In genomic region chr2:46010925-46011490, GRCh38 we compare ENCODE assay signal across 9 cellular contexts.
DNase-seq lines count a peak whose midpoint lies in the region; ATAC-seq and TF ChIP-seq lines count a peak whose summit lies in the region.
"Had no signal": no experiment of that assay in that cellular context is flagged by ENCODE, and none has a peak within 500 bp of the region (broad histone marks: within the 10 kb centered on the region; RNA-seq: fewer than 3 reads in every experiment).

No MANE protein-coding gene starts in this region.

- ATAC-seq in Panc1 (peak; percentile 85), mucosa of descending colon (peak; percentile 51), HG03095 (IDR thresholded peaks at IDR 0.05; ENCODE audit: unreplicated experiment) (no peak), HG03135 (IDR thresholded peaks at IDR 0.05; ENCODE audit: unreplicated experiment) (no peak)

- H3K27ac Mint-ChIP-seq in endodermal cell = no peak overlapping the region
- H3K27ac Mint-ChIP-seq: memory B cell had no signal

- peak; percentile 64 for DNase-seq in COLO829 (ENCODE audit: low spot score)
- DNase-seq in Panc1 (ENCODE audit: low read depth, low spot score) = no peak
- no peak for DNase-seq in endodermal cell
- DNase-seq in mucosa of descending colon = no peak
- no peak for DNase-seq in posterior vena cava (ENCODE audit: low spot score)

- 55 to 100% methylated on average over 1 to 3 of the region's 3 CpGs for WGBS in endodermal cell (ENCODE audit: insufficient coverage in 1 of 2, insufficient read length in 1 of 2), 2 experiments

- H3K4me1 Mint-ChIP-seq in endodermal cell = peaks cover 49% of the 10 kb centered on the region
- H3K4me1 Mint-ChIP-seq: memory B cell had no signal

- no peak overlapping the region for H3K9ac ChIP-seq in endodermal cell (ENCODE audit: extremely low read depth, low read length, poor library complexity, severe bottlenecking)

- CTCF ChIA-PET in HEK293 (lab: Yijun Ruan, JAX) (interaction anchor here (0.6 to 2.3 kb wide), 23 partner anchors 9 to 634 kb away, joined by 3 to 16 read pairs (median 3); no protein-coding TSS in a partner anchor), Panc1 (lab: Charles Lee) (no interaction called here)

- H3K4me1 ChIP-seq in HEK293 (ENCODE audit: control insufficient read depth, insufficient read depth, low read length) (no peaks in the 10 kb centered on the region), Panc1 (ENCODE audit: control insufficient read depth, insufficient read depth, low read length) (no peaks in the 10 kb centered on the region), endodermal cell (ENCODE audit: control insufficient read depth, insufficient read depth, low read length) (peaks cover 18% of the 10 kb centered on the region), mucosa of descending colon (ENCODE audit: low read depth) (no peaks in the 10 kb centered on the region)

- in situ Hi-C loops in Panc1 (cut with HindIII; ENCODE audit: low pct_unique_long_range_greater_than_20kb, low sequenced_read_pairs) = no loop called here

- 0 out of 2 replicates have a peak, but pooled peaks have one; percentile 25 for TF ChIP-seq CTCF in HEK293 (tag by site-specific recombination; IDR thresholded peaks at IDR 0.05)
- TF ChIP-seq CTCF in Panc1 (IDR thresholded peaks at IDR 0.05) = peak; percentile 71; the same call in 1 of the 2 replicates
- TF ChIP-seq CTCF in endodermal cell (conservative IDR thresholded peaks at IDR 0.05) = peak; percentile 84
- no peak for TF ChIP-seq CTCF in mucosa of descending colon (IDR thresholded peaks at IDR 0.05)

- H3K4me3 ChIP-seq in HEK293 (ENCODE audit: low read depth, low read length) = no peak overlapping the region
- no peak overlapping the region for H3K4me3 ChIP-seq in Panc1 (ENCODE audit: low read depth in 2 of 2, low read length in 2 of 2)
- no peak overlapping the region for H3K4me3 ChIP-seq in endodermal cell (ENCODE audit: low read length)
- no peak overlapping the region for H3K4me3 ChIP-seq in mucosa of descending colon

- H3K36me3 ChIP-seq in HEK293 (ENCODE audit: control insufficient read depth in 2 of 2, insufficient read depth in 1 of 2, low read length in 2 of 2) = peaks cover 4 to 9% of the 10 kb centered on the region in 2 experiments; a peak in 2 of 3 replicates
- no peaks in the 10 kb centered on the region for H3K36me3 ChIP-seq in Panc1 (ENCODE audit: control insufficient read depth, insufficient read depth, low read length)
- no peaks in the 10 kb centered on the region for H3K36me3 ChIP-seq in endodermal cell (ENCODE audit: control insufficient read depth, insufficient read depth, low read length)
- H3K36me3 ChIP-seq in mucosa of descending colon (ENCODE audit: low read depth) = no peaks in the 10 kb centered on the region

- no peaks in the 10 kb centered on the region for H3K36me3 Mint-ChIP-seq in endodermal cell (ENCODE audit: low read depth)

- H3K27me3 ChIP-seq in Panc1 (ENCODE audit: control insufficient read depth, insufficient read depth, low read length) (no peaks in the 10 kb centered on the region), endodermal cell (ENCODE audit: control insufficient read depth, insufficient read depth, low read length, poor library complexity, severe bottlenecking) (no peaks in the 10 kb centered on the region)

- BruUV-seq in Panc1 (replicated peaks; lab: Mats Ljungman, UMichigan) = no TSS peak

- no peak overlapping the region for H3K4me3 Mint-ChIP-seq in endodermal cell
- H3K4me3 Mint-ChIP-seq: memory B cell had no signal

- no peaks in the 10 kb centered on the region for H3K9me3 ChIP-seq in HEK293 (ENCODE audit: control insufficient read depth, insufficient read depth, low read depth, low read length)
- no peaks in the 10 kb centered on the region for H3K9me3 ChIP-seq in Panc1 (ENCODE audit: control insufficient read depth, insufficient read depth, low read depth, low read length)
- no peaks in the 10 kb centered on the region for H3K9me3 ChIP-seq in endodermal cell (ENCODE audit: control insufficient read depth, low read length)
- H3K9me3 ChIP-seq in mucosa of descending colon = no peaks in the 10 kb centered on the region

- H3K27ac ChIP-seq in HEK293 (ENCODE audit: extremely low read depth, low read depth, low read length) (no peak overlapping the region), Panc1 (ENCODE audit: low read length) (no peak overlapping the region), endodermal cell (ENCODE audit: low read depth, low read length) (no peak overlapping the region)

- H3K27me3 Mint-ChIP-seq in endodermal cell (ENCODE audit: insufficient read depth) = no peaks in the 10 kb centered on the region
- H3K27me3 Mint-ChIP-seq: memory B cell had no signal

- POLR2A ChIA-PET in HEK293 (lab: Yijun Ruan, JAX) = no interaction called here
- POLR2A ChIA-PET in Panc1 (lab: Charles Lee) = no interaction called here

- peaks cover 3% of the 10 kb centered on the region for H3K9me3 Mint-ChIP-seq in endodermal cell
- H3K9me3 Mint-ChIP-seq: memory B cell had no signal

- intact Hi-C loops in Panc1 (cut with micrococcal nuclease; ENCODE audit: unreplicated experiment) = loop anchor here (2.0 to 5.0 kb wide), 2 partner anchors 288 to 351 kb away; no protein-coding TSS in a partner anchor
- intact Hi-C loops in mucosa of descending colon (cut with DNase I, micrococcal nuclease) = loop anchor here in 1 of 2 donors (10.0 kb wide), 1 partner anchor 354 kb away; no protein-coding TSS in a partner anchor
- intact Hi-C loops in posterior vena cava (cut with DNase I) = loop anchor here in 1 of 2 donors (5.0 kb wide), 2 partner anchors 356 to 446 kb away; no protein-coding TSS in a partner anchor

TF ChIP-seq in HEK293, 187 proteins besides CTCF, POLR2A, EP300 and RAD21:
- peak; percentile 54 for TF ChIP-seq ZNF654 (tag by site-specific recombination; IDR thresholded peaks at IDR 0.05; ENCODE audit: low read depth)
- no peak for TF ChIP-seq AEBP2 (tag by site-specific recombination; IDR thresholded peaks at IDR 0.05; ENCODE audit: borderline replicate concordance)

Comparison
In these comparisons a context has a peak if more than half of its experiments do, and no peak if none do; other contexts are left out.
1. ATAC-seq: peak in Panc1 (single experiment) and mucosa of descending colon (single experiment); none in HG03095 (single experiment) and HG03135 (single experiment).